ENCODE assay signal across 36 cellular contexts in the genomic region with DNA sequence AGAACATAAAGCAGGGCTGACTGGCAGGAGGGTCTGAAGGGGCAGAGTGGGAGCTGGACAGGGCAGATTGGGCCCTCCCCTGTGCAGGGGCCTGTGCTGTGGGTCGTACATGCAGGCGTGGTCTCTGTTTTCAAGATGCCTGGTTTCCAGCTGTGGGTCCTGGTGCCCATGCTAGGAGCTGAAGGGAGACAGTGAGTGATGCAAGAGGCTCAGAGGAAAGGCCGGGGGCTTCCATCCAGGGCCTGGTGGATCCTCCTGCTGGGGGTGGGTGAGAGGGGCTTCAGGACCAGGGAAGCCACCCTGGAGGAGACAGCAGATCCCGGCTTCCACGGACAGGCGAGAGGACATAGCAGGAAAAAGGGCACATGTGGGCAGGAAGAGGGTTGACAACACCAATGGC.
DNase-seq lines count a peak whose midpoint lies in the region; ATAC-seq, FAIRE-seq and TF ChIP-seq lines count a peak whose summit lies in the region.
"Had no signal": no experiment of that assay in that cellular context is flagged by ENCODE, and none has a peak within 500 bp of the region (broad histone marks: within the 10 kb centered on the region; RNA-seq: fewer than 3 reads in every experiment).

No MANE protein-coding gene starts in this region.

- no peak overlapping the region for H3K9ac ChIP-seq in kidney (ENCODE audit: low read length in 2 of 2)

- TF ChIP-seq EP300 in ovary (IDR thresholded peaks at IDR 0.05) = no peak

- POLR2A ChIA-PET in activated naive CD8-positive, alpha-beta T cell treated with anti-CD3 and anti-CD28 coated beads, Interleukin-2, amount 10 ng/mL, durations not matched to agents 7 days and 5 days (lab: Charles Lee) = no interaction called here

- H3K4me3 ChIP-seq in kidney (ENCODE audit: low read length in 2 of 2) (no peak overlapping the region), ovary (no peak overlapping the region)
- H3K4me3 ChIP-seq: A549, heart right ventricle, lung, mucosa of descending colon, upper lobe of left lung had no signal

- intact Hi-C loops in kidney (cut with DNase I) = no loop called here
- intact Hi-C loops in ovary (cut with DNase I) = no loop called here

- no peak for FAIRE-seq in kidney (lab: Jason Lieb, UNC)
- FAIRE-seq: A549, H1 had no signal

- H3K4me1 ChIP-seq in kidney (ENCODE audit: control insufficient read depth in 1 of 2, insufficient read depth in 1 of 2, low read depth in 1 of 2, low read length in 2 of 2) = no peaks in the 10 kb centered on the region
- H3K4me1 ChIP-seq in ovary (ENCODE audit: insufficient read depth) = no peaks in the 10 kb centered on the region
- H3K4me1 ChIP-seq: heart right ventricle, upper lobe of left lung had no signal

- 92 to 98% (median 94%) methylated on average over 6 of the region's 6 CpGs for WGBS in ovary, 3 donors

- H3K27ac ChIP-seq in kidney (ENCODE audit: low read depth in 2 of 2, low read length in 2 of 2) (no peak overlapping the region), ovary (no peak overlapping the region)
- H3K27ac ChIP-seq: heart right ventricle, upper lobe of left lung had no signal

- DNase-seq in activated naive CD8-positive, alpha-beta T cell treated with anti-CD3 and anti-CD28 coated beads, Interleukin-2, amount 10 ng/mL, durations not matched to agents 7 days and 5 days = peak; percentile 16
- DNase-seq in activated naive CD8-positive, alpha-beta T cell treated with anti-CD3 and anti-CD28 coated beads for 36 hours = no peak
- DNase-seq in kidney = peak; percentile 45
- peak in 3 of 5 donors; percentile 4 to 12 (median 8) for DNase-seq in ovary
- DNase-seq in ureter (ENCODE audit: low spot score) = peak; percentile 32
- no peak for DNase-seq in ACHN
- DNase-seq in pons (ENCODE audit: low spot score) = no peak
- DNase-seq: activated CD4-positive, alpha-beta T cell treated with anti-CD3 and anti-CD28 coated beads for 36 hours; activated CD8-positive, alpha-beta T cell treated with anti-CD3 and anti-CD28 coated beads, Interleukin-2, amount 10 ng/mL, durations not matched to agents 7 days and 5 days; activated gamma-delta T cell; activated naive CD8-positive, alpha-beta T cell treated with anti-CD3 and anti-CD28 coated beads, Interleukin-2, amount 50 U/mL, for 24 hours; activated T-cell treated with anti-CD3 and anti-CD28 coated beads, Interleukin-2, amount 50 U/mL, for 1 hour; AML-193; caudate nucleus; CD4-positive, alpha-beta memory T cell; foreskin fibroblast; heart right ventricle; HFFc6; MV-4-11; NCI-H1436; NCI-H446; NCI-H774; stimulated activated CD4-positive, alpha-beta T cell treated with anti-CD3 and anti-CD28 coated beads, Interleukin-4, amount 100 ng/mL, for 4 hours; SW 1271 had no signal

- H3K4me3 Mint-ChIP-seq in activated naive CD8-positive, alpha-beta T cell treated with anti-CD3 and anti-CD28 coated beads, Interleukin-2, amount 10 ng/mL, durations not matched to agents 7 days and 5 days = no peak overlapping the region
- H3K4me3 Mint-ChIP-seq in activated naive CD8-positive, alpha-beta T cell treated with anti-CD3 and anti-CD28 coated beads for 36 hours = no peak overlapping the region
- H3K4me3 Mint-ChIP-seq: activated CD4-positive, alpha-beta T cell treated with anti-CD3 and anti-CD28 coated beads for 36 hours; activated CD8-positive, alpha-beta T cell treated with anti-CD3 and anti-CD28 coated beads, Interleukin-2, amount 10 ng/mL, durations not matched to agents 7 days and 5 days; activated naive CD8-positive, alpha-beta T cell treated with anti-CD3 and anti-CD28 coated beads, Interleukin-2, amount 50 U/mL, for 24 hours; CD4-positive, alpha-beta memory T cell; dendritic cell treated with granulocyte-macrophage colony-stimulating factor and Interleukin-4, amounts not matched to agents 40 ng/mL and 50 ng/mL, for 4 days; endodermal cell; HFFc6; nephron had no signal

- in situ Hi-C loops in ACHN (cut with HindIII; ENCODE audit: low pct_ligation_motif_present, low pct_unique_long_range_greater_than_20kb, low sequenced_read_pairs) = no loop called here

- H3K27ac Mint-ChIP-seq in activated naive CD8-positive, alpha-beta T cell treated with anti-CD3 and anti-CD28 coated beads, Interleukin-2, amount 10 ng/mL, durations not matched to agents 7 days and 5 days = no peak overlapping the region
- H3K27ac Mint-ChIP-seq in activated naive CD8-positive, alpha-beta T cell treated with anti-CD3 and anti-CD28 coated beads for 36 hours = no peak overlapping the region
- H3K27ac Mint-ChIP-seq: activated CD4-positive, alpha-beta T cell treated with anti-CD3 and anti-CD28 coated beads for 36 hours; activated CD8-positive, alpha-beta T cell treated with anti-CD3 and anti-CD28 coated beads, Interleukin-2, amount 10 ng/mL, durations not matched to agents 7 days and 5 days; activated naive CD8-positive, alpha-beta T cell treated with anti-CD3 and anti-CD28 coated beads, Interleukin-2, amount 50 U/mL, for 24 hours; CD4-positive, alpha-beta memory T cell; dendritic cell treated with granulocyte-macrophage colony-stimulating factor and Interleukin-4, amounts not matched to agents 40 ng/mL and 50 ng/mL, for 4 days; endodermal cell; HFFc6 had no signal

- H3K27me3 Mint-ChIP-seq in activated naive CD8-positive, alpha-beta T cell treated with anti-CD3 and anti-CD28 coated beads, Interleukin-2, amount 10 ng/mL, durations not matched to agents 7 days and 5 days = peaks cover 2% of the 10 kb centered on the region
- peaks cover 18% of the 10 kb centered on the region for H3K27me3 Mint-ChIP-seq in activated naive CD8-positive, alpha-beta T cell treated with anti-CD3 and anti-CD28 coated beads for 36 hours
- H3K27me3 Mint-ChIP-seq: dendritic cell treated with granulocyte-macrophage colony-stimulating factor and Interleukin-4, amounts not matched to agents 40 ng/mL and 50 ng/mL, for 4 days had no signal

- no peak for ATAC-seq in activated naive CD8-positive, alpha-beta T cell treated with anti-CD3 and anti-CD28 coated beads, Interleukin-2, amount 10 ng/mL, durations not matched to agents 7 days and 5 days (ENCODE audit: low read depth)
- ATAC-seq in GM18873 (IDR thresholded peaks at IDR 0.05; ENCODE audit: low FRiP score, unreplicated experiment) = no peak
- ATAC-seq: A549; activated CD4-positive, alpha-beta T cell treated with anti-CD3 and anti-CD28 coated beads for 36 hours; activated CD8-positive, alpha-beta T cell treated with anti-CD3 and anti-CD28 coated beads, Interleukin-2, amount 10 ng/mL, durations not matched to agents 7 days and 5 days; activated naive CD8-positive, alpha-beta T cell treated with anti-CD3 and anti-CD28 coated beads, Interleukin-2, amount 50 U/mL, for 24 hours; esophagus mucosa; heart right ventricle; mucosa of descending colon; Panc1 had no signal

- no peaks in the 10 kb centered on the region for H3K36me3 Mint-ChIP-seq in activated naive CD8-positive, alpha-beta T cell treated with anti-CD3 and anti-CD28 coated beads, Interleukin-2, amount 10 ng/mL, durations not matched to agents 7 days and 5 days
- no peaks in the 10 kb centered on the region for H3K36me3 Mint-ChIP-seq in activated naive CD8-positive, alpha-beta T cell treated with anti-CD3 and anti-CD28 coated beads for 36 hours
- H3K36me3 Mint-ChIP-seq: CD4-positive, alpha-beta memory T cell; IgD-negative memory B cell had no signal

- TF ChIP-seq CTCF in kidney (IDR thresholded peaks at IDR 0.05; ENCODE audit: borderline replicate concordance, extremely low read depth, insufficient read depth) (no peak), ovary (IDR thresholded peaks at IDR 0.05) (no peak)

- no peak for TF ChIP-seq POLR2A in ovary (IDR thresholded peaks at IDR 0.05)

- H3K27me3 ChIP-seq in ovary = no peaks in the 10 kb centered on the region
- H3K27me3 ChIP-seq: heart right ventricle, upper lobe of left lung had no signal

- peaks cover 5% of the 10 kb centered on the region for H3K9me3 Mint-ChIP-seq in activated naive CD8-positive, alpha-beta T cell treated with anti-CD3 and anti-CD28 coated beads, Interleukin-2, amount 10 ng/mL, durations not matched to agents 7 days and 5 days
- H3K9me3 Mint-ChIP-seq in activated naive CD8-positive, alpha-beta T cell treated with anti-CD3 and anti-CD28 coated beads for 36 hours = peaks cover 7% of the 10 kb centered on the region
- H3K9me3 Mint-ChIP-seq: activated naive CD8-positive, alpha-beta T cell treated with anti-CD3 and anti-CD28 coated beads, Interleukin-2, amount 50 U/mL, for 24 hours had no signal

- no peaks in the 10 kb centered on the region for H3K36me3 ChIP-seq in kidney (ENCODE audit: control insufficient read depth in 1 of 2, insufficient read depth in 2 of 2, low read length in 2 of 2)
- no peaks in the 10 kb centered on the region for H3K36me3 ChIP-seq in ovary
- H3K36me3 ChIP-seq: heart right ventricle, upper lobe of left lung had no signal

- H3K9me3 ChIP-seq in kidney (ENCODE audit: control insufficient read depth in 1 of 2, low read length in 2 of 2) (no peaks in the 10 kb centered on the region), ovary (no peaks in the 10 kb centered on the region)
- H3K9me3 ChIP-seq: A549, mucosa of descending colon had no signal

- no peaks in the 10 kb centered on the region for H3K4me1 Mint-ChIP-seq in activated naive CD8-positive, alpha-beta T cell treated with anti-CD3 and anti-CD28 coated beads, Interleukin-2, amount 10 ng/mL, durations not matched to agents 7 days and 5 days
- H3K4me1 Mint-ChIP-seq in activated naive CD8-positive, alpha-beta T cell treated with anti-CD3 and anti-CD28 coated beads for 36 hours = peaks cover 2% of the 10 kb centered on the region
- H3K4me1 Mint-ChIP-seq: activated CD4-positive, alpha-beta T cell treated with anti-CD3 and anti-CD28 coated beads for 36 hours; activated naive CD8-positive, alpha-beta T cell treated with anti-CD3 and anti-CD28 coated beads, Interleukin-2, amount 50 U/mL, for 24 hours; CD4-positive, alpha-beta memory T cell; endodermal cell; IgD-negative memory B cell had no signal

Comparison
In these comparisons a context has a peak if more than half of its experiments do, and no peak if none do; other contexts are left out.
1. DNase-seq: peak in activated naive CD8-positive, alpha-beta T cell treated with anti-CD3 and anti-CD28 coated beads, Interleukin-2, amount 10 ng/mL, durations not matched to agents 7 days and 5 days (single experiment), kidney (single experiment), ovary (3 of 5) and ureter (single experiment); none in activated naive CD8-positive, alpha-beta T cell treated with anti-CD3 and anti-CD28 coated beads for 36 hours (single experiment), ACHN (single experiment) and pons (single experiment).